ENCODE assay signal across 10 cellular contexts in the genomic region with DNA sequence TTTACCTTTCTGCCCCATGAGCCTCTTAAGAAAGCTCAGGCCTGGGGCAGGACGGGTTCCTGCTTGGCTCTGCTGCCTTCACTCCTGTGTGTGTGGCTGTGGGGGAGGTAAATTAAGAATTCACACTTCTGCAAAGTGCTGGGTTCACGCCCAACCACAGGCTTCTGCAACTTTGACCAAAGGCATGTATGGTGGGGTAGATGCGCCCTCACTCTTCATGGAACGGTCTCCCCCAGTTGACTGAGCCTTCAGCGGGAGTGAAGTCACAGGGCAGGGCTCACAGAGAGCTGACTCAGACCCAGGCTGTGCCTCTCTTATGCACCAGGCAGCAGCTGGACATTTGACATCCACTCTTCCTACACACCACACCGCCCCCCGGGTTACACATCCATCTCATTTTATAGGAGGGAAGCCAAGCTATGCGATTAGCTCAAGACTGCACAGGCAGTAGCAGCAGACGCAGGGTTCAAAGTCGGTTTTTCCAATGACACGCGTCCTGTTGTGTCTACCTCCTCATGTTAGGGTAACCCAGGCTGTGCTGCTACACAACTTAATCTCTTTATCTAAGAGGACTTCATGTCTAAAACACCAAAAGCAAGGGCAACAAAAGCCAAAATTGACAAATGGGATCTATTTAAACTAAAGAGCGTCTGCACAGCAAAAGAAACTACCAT. TPM values are rescaled to one million over a fixed set of nuclear protein-coding genes. Genes with fewer than 3 reads are reported as not detected.
A peak's percentile ranks its signal among the peaks of the same experiment; 100 is the strongest.
DNase-seq lines count a peak whose midpoint lies in the region; ATAC-seq and TF ChIP-seq lines count a peak whose summit lies in the region.
"Had no signal": no experiment of that assay in that cellular context is flagged by ENCODE, and none has a peak within 500 bp of the region (broad histone marks: within the 10 kb centered on the region; RNA-seq: fewer than 3 reads in every experiment).

No MANE protein-coding gene starts in this region.

- CTCF ChIA-PET in PC-3 (lab: Charles Lee): no interaction called here

- TF ChIP-seq CTCF in HL-60 (IDR thresholded peaks at IDR 0.05; ENCODE audit: insufficient read depth, low read length) (no peak), PC-3 (conservative IDR thresholded peaks at IDR 0.05; ENCODE audit: low read depth, low read length) (no peak)

- H3K27me3 ChIP-seq in HL-60 (ENCODE audit: insufficient read depth, poor library complexity, severe bottlenecking) (no peaks in the 10 kb centered on the region), PC-3 (ENCODE audit: low read length) (peaks cover 78% of the 10 kb centered on the region)

- no peak overlapping the region for H3K4me2 ChIP-seq in PC-3 (ENCODE audit: low read length)

- no peaks in the 10 kb centered on the region for H3K9me2 ChIP-seq in PC-3 (replicated peaks; ENCODE audit: low read length)

- DNase-seq in HL-60 (ENCODE audit: low read depth in 1 of 2, low spot score in 1 of 2) (peak; percentile 48 to 85), left lobe of liver (ENCODE audit: low spot score) (no peak), NCI-H128 (lab: John Stamatoyannopoulos, UW; ENCODE audit: unreplicated experiment) (no peak), PC-3 (no peak), NCI-H2107 treated with DMSO at 0.1 percent for 48 hours (lab: John Stamatoyannopoulos, UW; ENCODE audit: unreplicated experiment) (no peak)
- DNase-seq: activated CD4-positive, CD25-positive, alpha-beta regulatory T cell treated with anti-CD3 and anti-CD28 coated beads, Interleukin-2, amount 50 U/mL, for 72 hours; NCI-H1436 had no signal

- intact Hi-C loops in PC-3 (cut with micrococcal nuclease): no loop called here

- BruUV-seq in PC-3 (replicated peaks; lab: Mats Ljungman, UMichigan): no TSS peak

- H3K79me2 ChIP-seq in PC-3 (ENCODE audit: low read length): no peaks in the 10 kb centered on the region

- H3F3A ChIP-seq in PC-3 (ENCODE audit: low read length, unreplicated experiment): no peaks in the 10 kb centered on the region

- POLR2A ChIA-PET in PC-3 (lab: Charles Lee; ENCODE audit: unreplicated experiment): no interaction called here

- H3K4me1 ChIP-seq in PC-3 (ENCODE audit: insufficient read depth, low read length): no peaks in the 10 kb centered on the region
- H3K4me1 ChIP-seq: prostate gland had no signal

- no peak overlapping the region for H3K27ac ChIP-seq in HL-60 (replicated peaks)
- H3K27ac ChIP-seq in PC-3 (ENCODE audit: low read length): no peak overlapping the region
- H3K27ac ChIP-seq: prostate gland had no signal

- no peak overlapping the region for H3K9ac ChIP-seq in PC-3 (ENCODE audit: low read length)

- no peaks in the 10 kb centered on the region for H4K20me1 ChIP-seq in PC-3 (ENCODE audit: low read length)

- ATAC-seq in GM18909 (IDR thresholded peaks at IDR 0.05; ENCODE audit: poor library complexity, unreplicated experiment) (peak; percentile 77), GM21786 (IDR thresholded peaks at IDR 0.05; ENCODE audit: unreplicated experiment) (peak; percentile 80), left lobe of liver (peak; percentile 13), PC-3 (no peak)

- H2AFZ ChIP-seq in PC-3 (ENCODE audit: low read length): no peak overlapping the region

- H3K36me3 ChIP-seq in PC-3 (ENCODE audit: low read depth, low read length): no peaks in the 10 kb centered on the region
- H3K36me3 ChIP-seq: prostate gland had no signal

- no peaks in the 10 kb centered on the region for H3K9me3 ChIP-seq in PC-3 (ENCODE audit: low read length)
- H3K9me3 ChIP-seq: prostate gland had no signal

- H3K4me3 ChIP-seq in HL-60 (replicated peaks; ENCODE audit: insufficient read depth, low read length) (no peak overlapping the region), PC-3 (ENCODE audit: low read length) (no peak overlapping the region)
- H3K4me3 ChIP-seq: prostate gland had no signal

RNA-seq across cellular contexts. Expression of a gene that starts 15.4 kb away (rescaled TPM):
- total RNA-seq in left lobe of liver (0.43 TPM), PC-3 (2014; rRNA removed) (0.73 and 1.7 TPM in 2 replicates)

Comparison
In these comparisons a context has a peak if more than half of its experiments do, and no peak if none do; other contexts are left out.
1. DNase-seq: peak in HL-60 (2 of 2); none in left lobe of liver (single experiment), NCI-H128 (single experiment), PC-3 (single experiment) and NCI-H2107 treated with DMSO at 0.1 percent for 48 hours (single experiment).